18 cellular contexts compared by ENCODE assay signal in the genomic region with DNA sequence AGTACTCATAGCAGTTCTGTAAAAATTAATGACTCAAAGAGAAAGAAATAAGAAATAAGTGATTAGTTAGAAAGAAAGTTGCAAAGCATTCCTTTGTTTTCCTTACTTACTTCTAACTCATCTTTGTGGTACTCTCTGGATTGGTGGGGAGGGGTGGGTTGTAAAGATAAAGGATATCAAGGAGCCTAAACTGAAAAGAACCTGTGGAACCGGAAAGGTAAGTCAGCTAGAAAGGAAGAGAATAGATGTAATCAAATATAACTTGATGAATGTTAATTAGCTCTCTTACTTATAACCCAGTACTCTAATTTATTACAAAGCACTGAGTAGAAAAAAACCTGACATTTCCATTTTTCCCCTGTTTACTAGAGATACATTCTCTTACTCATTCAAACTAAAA.
"Had no signal": no experiment of that assay in that cellular context is flagged by ENCODE, and none has a peak within 500 bp of the region (broad histone marks: within the 10 kb centered on the region; RNA-seq: fewer than 3 reads in every experiment).

No MANE protein-coding gene starts in this region.

- H3K36me3 ChIP-seq: gastroesophageal sphincter, heart right ventricle, neural progenitor cell, suprapubic skin, transverse colon had no signal

- H3K9ac ChIP-seq: neural progenitor cell had no signal

- H3K4me3 Mint-ChIP-seq: activated CD4-positive, alpha-beta T cell treated with anti-CD3 and anti-CD28 coated beads for 36 hours; activated naive CD8-positive, alpha-beta T cell; immature natural killer cell; naive thymus-derived CD4-positive, alpha-beta T cell; neural progenitor cell; stimulated activated naive CD8-positive, alpha-beta T cell treated with anti-CD3 and anti-CD28 coated beads, Interleukin-15, amount 100 ng/mL, for 72 hours had no signal

- H3K27ac Mint-ChIP-seq: activated CD4-positive, alpha-beta T cell treated with anti-CD3 and anti-CD28 coated beads for 36 hours; activated naive CD8-positive, alpha-beta T cell; immature natural killer cell; naive thymus-derived CD4-positive, alpha-beta T cell; neural progenitor cell; stimulated activated naive CD8-positive, alpha-beta T cell treated with anti-CD3 and anti-CD28 coated beads, Interleukin-15, amount 100 ng/mL, for 72 hours had no signal

- H3K4me1 ChIP-seq: suprapubic skin had no signal

- H2AFZ ChIP-seq: neural progenitor cell had no signal

- H3K27me3 ChIP-seq: gastroesophageal sphincter, heart right ventricle, neural progenitor cell, suprapubic skin, transverse colon had no signal

- H3K4me3 ChIP-seq: gastroesophageal sphincter, heart right ventricle, neural progenitor cell, psoas muscle, skin epidermis, suprapubic skin, transverse colon had no signal

- H3K27ac ChIP-seq: gastroesophageal sphincter, neural progenitor cell, psoas muscle, skin epidermis, suprapubic skin, transverse colon had no signal

- H3K4me1 Mint-ChIP-seq: activated CD4-positive, alpha-beta T cell treated with anti-CD3 and anti-CD28 coated beads for 36 hours; immature natural killer cell; naive thymus-derived CD4-positive, alpha-beta T cell; stimulated activated naive CD8-positive, alpha-beta T cell treated with anti-CD3 and anti-CD28 coated beads, Interleukin-15, amount 100 ng/mL, for 72 hours had no signal

- H3K9me3 Mint-ChIP-seq: immature natural killer cell; naive thymus-derived CD4-positive, alpha-beta T cell; neural progenitor cell; stimulated activated naive CD8-positive, alpha-beta T cell treated with anti-CD3 and anti-CD28 coated beads, Interleukin-15, amount 100 ng/mL, for 72 hours had no signal

- H3K36me3 Mint-ChIP-seq: activated naive CD8-positive, alpha-beta T cell; immature natural killer cell; naive thymus-derived CD4-positive, alpha-beta T cell; neural progenitor cell had no signal

- DNase-seq: activated CD4-positive, alpha-beta T cell treated with anti-CD3 and anti-CD28 coated beads for 36 hours; activated CD4-positive, alpha-beta T cell treated with anti-CD3 and anti-CD28 coated beads, Interleukin-2, amount 50 U/mL, for 48 hours; effector CD4-positive, alpha-beta T cell; heart right ventricle; immature natural killer cell; mesenchymal stem cell; naive thymus-derived CD4-positive, alpha-beta T cell; psoas muscle; right cardiac atrium; stimulated activated CD4-positive, alpha-beta T cell treated with anti-CD3 and anti-CD28 coated beads, Interleukin-15, amount 100 ng/mL, for 24 hours; stimulated activated CD4-positive, alpha-beta T cell treated with anti-CD3 and anti-CD28 coated beads, Interleukin-2, amount 100 ng/mL, for 48 hours; stimulated activated naive CD8-positive, alpha-beta T cell treated with anti-CD3 and anti-CD28 coated beads, Interleukin-15, amount 100 ng/mL, for 72 hours; transverse colon had no signal

- H3K9me3 ChIP-seq: gastroesophageal sphincter, heart right ventricle, psoas muscle, suprapubic skin, transverse colon had no signal

- H3K4me2 ChIP-seq: neural progenitor cell had no signal
